ENCODE assay signal across 1 cellular context in the genomic region with DNA sequence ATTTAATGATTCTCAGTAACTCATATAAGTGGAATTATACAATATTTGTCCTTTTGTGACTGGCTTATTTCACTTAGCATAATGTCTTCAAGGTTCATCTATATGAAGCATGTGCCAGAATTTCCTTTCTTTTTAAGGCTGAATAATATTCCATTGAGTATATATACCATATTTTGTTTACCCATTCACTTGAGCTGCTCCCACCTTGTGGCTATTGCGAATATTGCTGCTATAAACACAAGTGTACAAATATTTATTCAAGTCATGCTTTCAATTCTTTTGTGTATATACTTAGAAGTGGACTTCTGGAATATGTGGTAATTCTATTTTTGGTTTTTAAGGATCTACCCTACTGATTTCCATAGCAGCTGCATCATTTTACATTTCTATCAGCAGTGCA.
TF ChIP-seq lines count a peak whose summit lies in the region.

No MANE protein-coding gene starts in this region.

TF ChIP-seq in WTC11, 78 proteins besides CTCF, POLR2A, EP300 and RAD21:
- TF ChIP-seq MYBL2 (CRISPR knock-in tag; IDR thresholded peaks at IDR 0.05) (no peak), ARID4B (CRISPR knock-in tag; IDR thresholded peaks at IDR 0.05; ENCODE audit: borderline replicate concordance) (no peak), RELA (CRISPR knock-in tag; IDR thresholded peaks at IDR 0.05; ENCODE audit: borderline replicate concordance) (no peak), ZNF423 (CRISPR knock-in tag; IDR thresholded peaks at IDR 0.05) (no peak), TP53 (CRISPR knock-in tag; IDR thresholded peaks at IDR 0.05) (no peak), ZNF263 (CRISPR knock-in tag; IDR thresholded peaks at IDR 0.05; ENCODE audit: low read depth) (no peak), ZNF138 (CRISPR knock-in tag; conservative IDR thresholded peaks at IDR 0.05) (no peak), TEAD4 (CRISPR knock-in tag; IDR thresholded peaks at IDR 0.05) (no peak), PRRX2 (CRISPR knock-in tag; IDR thresholded peaks at IDR 0.05) (no peak), CREM (CRISPR knock-in tag; IDR thresholded peaks at IDR 0.05) (no peak), ATF3 (CRISPR knock-in tag; conservative IDR thresholded peaks at IDR 0.05) (no peak), ZNF396 (CRISPR knock-in tag; IDR thresholded peaks at IDR 0.05; ENCODE audit: borderline replicate concordance) (no peak)
- TF ChIP-seq, protein P1, sequence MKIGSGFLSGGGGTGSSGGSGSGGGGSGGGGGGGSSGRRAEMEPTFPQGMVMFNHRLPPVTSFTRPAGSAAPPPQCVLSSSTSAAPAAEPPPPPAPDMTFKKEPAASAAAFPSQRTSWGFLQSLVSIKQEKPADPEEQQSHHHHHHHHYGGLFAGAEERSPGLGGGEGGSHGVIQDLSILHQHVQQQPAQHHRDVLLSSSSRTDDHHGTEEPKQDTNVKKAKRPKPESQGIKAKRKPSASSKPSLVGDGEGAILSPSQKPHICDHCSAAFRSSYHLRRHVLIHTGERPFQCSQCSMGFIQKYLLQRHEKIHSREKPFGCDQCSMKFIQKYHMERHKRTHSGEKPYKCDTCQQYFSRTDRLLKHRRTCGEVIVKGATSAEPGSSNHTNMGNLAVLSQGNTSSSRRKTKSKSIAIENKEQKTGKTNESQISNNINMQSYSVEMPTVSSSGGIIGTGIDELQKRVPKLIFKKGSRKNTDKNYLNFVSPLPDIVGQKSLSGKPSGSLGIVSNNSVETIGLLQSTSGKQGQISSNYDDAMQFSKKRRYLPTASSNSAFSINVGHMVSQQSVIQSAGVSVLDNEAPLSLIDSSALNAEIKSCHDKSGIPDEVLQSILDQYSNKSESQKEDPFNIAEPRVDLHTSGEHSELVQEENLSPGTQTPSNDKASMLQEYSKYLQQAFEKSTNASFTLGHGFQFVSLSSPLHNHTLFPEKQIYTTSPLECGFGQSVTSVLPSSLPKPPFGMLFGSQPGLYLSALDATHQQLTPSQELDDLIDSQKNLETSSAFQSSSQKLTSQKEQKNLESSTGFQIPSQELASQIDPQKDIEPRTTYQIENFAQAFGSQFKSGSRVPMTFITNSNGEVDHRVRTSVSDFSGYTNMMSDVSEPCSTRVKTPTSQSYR (CRISPR knock-in tag; IDR thresholded peaks at IDR 0.05) = no peak
- TF ChIP-seq, protein P2, sequence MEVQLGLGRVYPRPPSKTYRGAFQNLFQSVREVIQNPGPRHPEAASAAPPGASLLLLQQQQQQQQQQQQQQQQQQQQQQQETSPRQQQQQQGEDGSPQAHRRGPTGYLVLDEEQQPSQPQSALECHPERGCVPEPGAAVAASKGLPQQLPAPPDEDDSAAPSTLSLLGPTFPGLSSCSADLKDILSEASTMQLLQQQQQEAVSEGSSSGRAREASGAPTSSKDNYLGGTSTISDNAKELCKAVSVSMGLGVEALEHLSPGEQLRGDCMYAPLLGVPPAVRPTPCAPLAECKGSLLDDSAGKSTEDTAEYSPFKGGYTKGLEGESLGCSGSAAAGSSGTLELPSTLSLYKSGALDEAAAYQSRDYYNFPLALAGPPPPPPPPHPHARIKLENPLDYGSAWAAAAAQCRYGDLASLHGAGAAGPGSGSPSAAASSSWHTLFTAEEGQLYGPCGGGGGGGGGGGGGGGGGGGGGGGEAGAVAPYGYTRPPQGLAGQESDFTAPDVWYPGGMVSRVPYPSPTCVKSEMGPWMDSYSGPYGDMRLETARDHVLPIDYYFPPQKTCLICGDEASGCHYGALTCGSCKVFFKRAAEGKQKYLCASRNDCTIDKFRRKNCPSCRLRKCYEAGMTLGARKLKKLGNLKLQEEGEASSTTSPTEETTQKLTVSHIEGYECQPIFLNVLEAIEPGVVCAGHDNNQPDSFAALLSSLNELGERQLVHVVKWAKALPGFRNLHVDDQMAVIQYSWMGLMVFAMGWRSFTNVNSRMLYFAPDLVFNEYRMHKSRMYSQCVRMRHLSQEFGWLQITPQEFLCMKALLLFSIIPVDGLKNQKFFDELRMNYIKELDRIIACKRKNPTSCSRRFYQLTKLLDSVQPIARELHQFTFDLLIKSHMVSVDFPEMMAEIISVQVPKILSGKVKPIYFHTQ (CRISPR knock-in tag; IDR thresholded peaks at IDR 0.05) = no peak
